In genomic region chr10:97425964-97426775, GRCh38 we compare ENCODE assay signal across 8 cellular contexts. TPM values are rescaled to one million over a fixed set of nuclear protein-coding genes. Genes with fewer than 3 reads are reported as not detected.
A peak's percentile ranks its signal among the peaks of the same experiment; 100 is the strongest.
DNase-seq lines count a peak whose midpoint lies in the region; ATAC-seq, FAIRE-seq and TF ChIP-seq lines count a peak whose summit lies in the region.

TSS of gene PGAM1 (plus strand) at chr10:97426191. CDS start at chr10:97426308, 117 bp downstream.

- H3K27ac ChIP-seq in adrenal gland = peak within 1 kb of the TSS; percentile 82 to 95 (median 89)
- H3K27ac ChIP-seq in heart right ventricle = peak within 1 kb of the TSS; percentile 79 to 95 (median 92)

- POLR2A ChIA-PET in T-cell (lab: Charles Lee) = no interaction called here

- CTCF ChIA-PET in T-cell (lab: Charles Lee) = interaction anchor here in 1 of 2 donors (0.7 to 1.5 kb wide), 3 partner anchors 12 to 25 kb away, joined by 3 read pairs; partner anchors contain the start of gene RRP12

- H3K4me3 ChIP-seq in adrenal gland (peak within 1 kb of the TSS; percentile 70 to 92 (median 87)), heart right ventricle (peak within 1 kb of the TSS; percentile 59 to 95 (median 86))

- H3K4me1 ChIP-seq in adrenal gland (replicated peaks in 1 of 2) (peaks cover 12 to 52% of the 10 kb centered on the region in 2 donors), heart right ventricle (peaks cover 0 to 71% (median 30%) of the 10 kb centered on the region in 9 donors)

- H3K4me1 Mint-ChIP-seq in T-cell = peaks cover 38 to 55% (median 45%) of the 10 kb centered on the region in 3 donors
- H3K4me1 Mint-ChIP-seq in progenitor cell of endocrine pancreas (ENCODE audit: low read depth) = peaks cover 18% of the 10 kb centered on the region

- TF ChIP-seq POLR2A in GM12892 (IDR thresholded peaks at IDR 0.05; ENCODE audit: low read depth, low read length) (peak; percentile 68; the same call in 1 of the 2 replicates), adrenal gland (IDR thresholded peaks at IDR 0.05) (peak; percentile 82 to 92)

- WGBS in adrenal gland, 4 donors = 0 to 1% (median 0%) methylated on average over 12 to 87 of the region's 90 CpGs
- 0 to 2% methylated on average over 75 to 84 of the region's 90 CpGs for WGBS in heart right ventricle, 2 donors

- H3K27me3 ChIP-seq in adrenal gland = no peaks in the 10 kb centered on the region
- H3K27me3 ChIP-seq in heart right ventricle = no peaks in the 10 kb centered on the region

- H3K27me3 Mint-ChIP-seq in T-cell (peaks cover 0 to 2% of the 10 kb centered on the region in 2 donors), progenitor cell of endocrine pancreas (no peaks in the 10 kb centered on the region)

- H3K36me3 Mint-ChIP-seq in T-cell (peaks cover 11% of the 10 kb centered on the region), progenitor cell of endocrine pancreas (ENCODE audit: insufficient read depth) (peaks cover 8% of the 10 kb centered on the region)

- H3K36me3 ChIP-seq in adrenal gland (replicated peaks in 1 of 2) (peaks cover 0 to 18% of the 10 kb centered on the region in 2 donors), heart right ventricle (peaks cover 0 to 47% (median 7%) of the 10 kb centered on the region in 9 donors)

- peak within 1 kb of the TSS; percentile 91 to 93 for H3K27ac Mint-ChIP-seq in T-cell
- peak within 1 kb of the TSS; percentile 96 for H3K27ac Mint-ChIP-seq in progenitor cell of endocrine pancreas

- H3K4me3 Mint-ChIP-seq in T-cell (peak within 1 kb of the TSS; percentile 84 to 94 (median 87)), progenitor cell of endocrine pancreas (ENCODE audit: low read depth) (peak within 1 kb of the TSS; percentile 91)

- TF ChIP-seq CTCF in adrenal gland (IDR thresholded peaks at IDR 0.05) (peak; percentile 27 to 66 (median 42)), heart right ventricle (IDR thresholded peaks at IDR 0.05) (peak; percentile 27 to 81 (median 68)), progenitor cell of endocrine pancreas (IDR thresholded peaks at IDR 0.05; ENCODE audit: unreplicated experiment) (peak; percentile 63)

- ATAC-seq in HG02852 (IDR thresholded peaks at IDR 0.05; ENCODE audit: unreplicated experiment) = peak; percentile 74
- peak; percentile 83 to 93 (median 87) for ATAC-seq in T-cell (replicated peaks in 1 of 4)
- peak; percentile 97 to 99 (median 97) for ATAC-seq in heart right ventricle

- H3K9me3 ChIP-seq in adrenal gland (replicated peaks in 1 of 3) = no peaks in the 10 kb centered on the region
- no peaks in the 10 kb centered on the region for H3K9me3 ChIP-seq in heart right ventricle

- FAIRE-seq in GM12892 (lab: Jason Lieb, UNC) = peak; percentile 96

- intact Hi-C loops in adrenal gland (cut with DNase I) (no loop called here), heart right ventricle (cut with DNase I) (loop anchor here in 1 of 10 donors (10.0 kb wide), 1 partner anchor 209 kb away; the partner anchor contains the start of gene MORN4)

- H3K9me3 Mint-ChIP-seq in T-cell (no peaks in the 10 kb centered on the region), progenitor cell of endocrine pancreas (ENCODE audit: low read depth) (no peaks in the 10 kb centered on the region)

- DNase-seq in GM12892 (ENCODE audit: insufficient read length) (peak; percentile 98), NCI-H1436 treated with DMSO at 0.1 percent for 48 hours (lab: John Stamatoyannopoulos, UW) (peak; percentile 84), T-cell (peak; percentile 85 to 97 (median 91)), adrenal gland (peak; percentile 95 to 97 (median 96)), heart right ventricle (peak; percentile 96 to 97), progenitor cell of endocrine pancreas (ENCODE audit: low spot score, unreplicated experiment) (peak; percentile 95), ureter (ENCODE audit: low spot score) (peak; percentile 96)

RNA-seq across cellular contexts. Expression of gene PGAM1, which starts in this region (rescaled TPM):
- 1,051 TPM for polyA plus RNA-seq in GM12892 (2012; ENCODE audit: missing spikeins)
- 100 to 1,000 TPM in 1 of 5 donors, 10 to 100 TPM in 4; 66.3 to 108 (median 94.8) TPM for total RNA-seq in T-cell
- total RNA-seq in adrenal gland = 100 to 1,000 TPM; 307 to 578 (median 398) TPM
- 100 to 1,000 TPM in 1 of 3 donors, 10 to 100 TPM in 2; 55.4 to 627 (median 84.4) TPM for polyA plus RNA-seq in adrenal gland
- 100 to 1,000 TPM; 187 to 389 (median 246) TPM for total RNA-seq in heart right ventricle
- polyA plus RNA-seq in heart right ventricle = 100 to 1,000 TPM in 1 of 2 donors, 10 to 100 TPM in 1; 21.5 to 323 TPM
- total RNA-seq in progenitor cell of endocrine pancreas = 130 and 137 TPM in 2 replicates
- 190 TPM for total RNA-seq in ureter

Comparison
In these comparisons a context has a peak if more than half of its experiments do, and no peak if none do; other contexts are left out.
1. Peak in every context shown above with its lines: DNase-seq, ATAC-seq, H3K4me3 ChIP-seq and H3K27ac ChIP-seq.